Comparison of ENCODE assay signal across 19 cellular contexts in the genomic region with DNA sequence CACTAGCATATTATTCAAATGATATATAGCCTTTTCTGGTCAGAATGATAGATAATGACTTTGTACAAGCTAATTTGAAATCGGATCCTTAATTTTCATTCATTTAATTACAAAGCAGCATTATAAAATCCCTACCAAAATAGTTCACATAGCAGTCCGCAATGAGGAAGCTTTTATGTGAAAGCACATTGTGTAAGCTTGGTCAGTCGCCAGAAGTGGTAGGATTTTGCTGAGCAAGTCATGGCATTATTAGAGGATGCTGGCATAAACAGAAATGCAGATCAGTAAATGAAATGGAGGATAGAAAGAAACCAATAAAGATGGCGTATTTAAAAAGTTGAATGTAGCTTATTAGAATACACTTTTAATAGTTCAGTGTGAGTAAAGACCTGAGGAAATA.
"Had no signal": no experiment of that assay in that cellular context is flagged by ENCODE, and none has a peak within 500 bp of the region (broad histone marks: within the 10 kb centered on the region; RNA-seq: fewer than 3 reads in every experiment).

No MANE protein-coding gene starts in this region.

- DNase-seq: activated CD4-positive, alpha-beta T cell treated with anti-CD3 and anti-CD28 coated beads for 1 hour; activated CD4-positive, alpha-beta T cell treated with anti-CD3 and anti-CD28 coated beads, Interleukin-2, amount 50 U/mL, for 4 hours; activated naive CD4-positive, alpha-beta T cell treated with anti-CD3 and anti-CD28 coated beads for 36 hours; activated naive CD8-positive, alpha-beta T cell treated with anti-CD3 and anti-CD28 coated beads, Interleukin-2, amount 50 U/mL, for 24 hours; endodermal cell; erythroblast; glutamatergic neuron; kidney glomerular epithelial cell; mesendoderm; stimulated activated CD4-positive, alpha-beta T cell treated with anti-CD3 and anti-CD28 coated beads, Interleukin-2, amount 100 ng/mL, for 48 hours; stimulated activated naive B cell treated with anti-CD40 and anti-IgM and Interleukin-4, amounts not matched to agents 10 μg/mL and 1 μg/mL and 100 μg/mL, for 72 hours; T-helper 1 cell; uterus had no signal

- H3K9me3 ChIP-seq: tibial nerve, uterus had no signal

- H3K27ac Mint-ChIP-seq: activated naive CD4-positive, alpha-beta T cell treated with anti-CD3 and anti-CD28 coated beads for 36 hours; activated naive CD8-positive, alpha-beta T cell treated with anti-CD3 and anti-CD28 coated beads, Interleukin-2, amount 50 U/mL, for 24 hours; activated T-helper 17 cell treated with anti-CD3 and anti-CD28 coated beads, Interleukin-2, amount 50 U/mL, for 72 hours; endodermal cell; nephron; stimulated activated naive B cell treated with anti-CD40 and anti-IgM and Interleukin-4, amounts not matched to agents 10 μg/mL and 1 μg/mL and 100 μg/mL, for 72 hours had no signal

- H3K36me3 Mint-ChIP-seq: stimulated activated naive B cell treated with anti-CD40 and anti-IgM and Interleukin-4, amounts not matched to agents 10 μg/mL and 1 μg/mL and 100 μg/mL, for 72 hours had no signal

- H3K36me3 ChIP-seq: cardiac muscle cell, tibial nerve, uterus had no signal

- H3K4me3 ChIP-seq: cardiac muscle cell, dorsolateral prefrontal cortex, tibial nerve, uterus had no signal

- H3K4me1 Mint-ChIP-seq: activated naive CD8-positive, alpha-beta T cell treated with anti-CD3 and anti-CD28 coated beads, Interleukin-2, amount 50 U/mL, for 24 hours; activated T-helper 17 cell treated with anti-CD3 and anti-CD28 coated beads, Interleukin-2, amount 50 U/mL, for 72 hours; nephron; stimulated activated naive B cell treated with anti-CD40 and anti-IgM and Interleukin-4, amounts not matched to agents 10 μg/mL and 1 μg/mL and 100 μg/mL, for 72 hours had no signal

- H3K27me3 Mint-ChIP-seq: activated naive CD8-positive, alpha-beta T cell treated with anti-CD3 and anti-CD28 coated beads, Interleukin-2, amount 50 U/mL, for 24 hours; activated T-helper 17 cell treated with anti-CD3 and anti-CD28 coated beads, Interleukin-2, amount 50 U/mL, for 72 hours; stimulated activated naive B cell treated with anti-CD40 and anti-IgM and Interleukin-4, amounts not matched to agents 10 μg/mL and 1 μg/mL and 100 μg/mL, for 72 hours had no signal

- H3K4me1 ChIP-seq: tibial nerve, uterus had no signal

- H3K9me3 Mint-ChIP-seq: activated naive CD4-positive, alpha-beta T cell treated with anti-CD3 and anti-CD28 coated beads for 36 hours; activated naive CD8-positive, alpha-beta T cell treated with anti-CD3 and anti-CD28 coated beads, Interleukin-2, amount 50 U/mL, for 24 hours; activated T-helper 17 cell treated with anti-CD3 and anti-CD28 coated beads, Interleukin-2, amount 50 U/mL, for 72 hours had no signal

- ATAC-seq: activated naive CD8-positive, alpha-beta T cell treated with anti-CD3 and anti-CD28 coated beads, Interleukin-2, amount 50 U/mL, for 24 hours; activated T-helper 17 cell treated with anti-CD3 and anti-CD28 coated beads, Interleukin-2, amount 50 U/mL, for 72 hours; stimulated activated naive B cell treated with anti-CD40 and anti-IgM and Interleukin-4, amounts not matched to agents 10 μg/mL and 1 μg/mL and 100 μg/mL, for 72 hours had no signal

- H3K27ac ChIP-seq: cardiac muscle cell, dorsolateral prefrontal cortex, tibial nerve, uterus, VCaP had no signal

- H3K4me3 Mint-ChIP-seq: activated naive CD4-positive, alpha-beta T cell treated with anti-CD3 and anti-CD28 coated beads for 36 hours; activated naive CD8-positive, alpha-beta T cell treated with anti-CD3 and anti-CD28 coated beads, Interleukin-2, amount 50 U/mL, for 24 hours; activated T-helper 17 cell treated with anti-CD3 and anti-CD28 coated beads, Interleukin-2, amount 50 U/mL, for 72 hours; endodermal cell; nephron; stimulated activated naive B cell treated with anti-CD40 and anti-IgM and Interleukin-4, amounts not matched to agents 10 μg/mL and 1 μg/mL and 100 μg/mL, for 72 hours had no signal

- H3K27me3 ChIP-seq: cardiac muscle cell, tibial nerve had no signal
